ENCODE assay signal across 1 cellular context in the genomic region with DNA sequence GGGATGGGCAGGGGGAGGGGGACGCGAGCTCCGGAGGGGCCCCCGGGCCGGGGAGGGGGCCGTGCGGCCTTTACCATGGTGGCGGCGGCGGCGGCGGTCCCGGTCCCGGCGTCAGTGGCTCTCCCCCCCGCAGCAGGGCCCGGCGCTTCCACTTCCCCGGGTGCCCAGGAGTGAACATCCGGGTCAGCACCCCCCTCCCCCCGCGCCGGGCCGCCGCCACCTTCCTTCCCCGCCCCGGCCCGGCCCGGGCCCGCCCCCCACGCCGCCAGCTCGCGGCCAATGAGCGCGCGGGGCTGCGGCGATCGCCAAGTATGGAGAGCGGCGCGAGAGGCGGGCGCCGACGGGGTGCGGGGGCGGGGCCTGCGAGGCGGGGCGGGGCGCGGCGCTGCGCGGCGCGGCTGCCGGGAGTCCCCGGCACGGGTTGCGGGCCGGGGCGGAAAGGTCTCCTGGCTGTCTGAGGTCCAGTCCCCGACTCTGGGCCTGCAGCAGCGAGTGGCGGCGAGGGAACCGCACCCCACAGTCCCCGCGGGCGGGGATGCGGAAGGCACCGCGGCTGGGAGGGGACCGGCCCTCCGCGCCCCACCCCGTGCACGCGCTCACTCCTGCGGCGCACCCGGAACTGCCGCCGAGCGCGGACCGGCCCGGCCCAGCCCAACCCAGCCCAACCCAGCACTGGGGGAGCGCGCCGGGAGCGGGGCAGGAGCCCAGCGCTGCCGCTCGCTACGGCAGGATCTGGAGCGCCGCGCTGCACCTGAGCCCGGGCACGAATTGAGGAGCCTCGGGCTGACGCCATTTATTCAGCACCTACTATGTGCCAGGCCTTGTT.
A peak's percentile ranks its signal among the peaks of the same experiment; 100 is the strongest.
TF ChIP-seq lines count a peak whose summit lies in the region.

A gene (minus strand): TSS at position 178 of the 826 bp plus-strand sequence. CDS start 101 bp downstream, at position 77.

TF ChIP-seq in HEK293, 187 proteins besides CTCF, POLR2A, EP300 and RAD21 (continued from another document and continues in another):
- TF ChIP-seq, protein P1, sequence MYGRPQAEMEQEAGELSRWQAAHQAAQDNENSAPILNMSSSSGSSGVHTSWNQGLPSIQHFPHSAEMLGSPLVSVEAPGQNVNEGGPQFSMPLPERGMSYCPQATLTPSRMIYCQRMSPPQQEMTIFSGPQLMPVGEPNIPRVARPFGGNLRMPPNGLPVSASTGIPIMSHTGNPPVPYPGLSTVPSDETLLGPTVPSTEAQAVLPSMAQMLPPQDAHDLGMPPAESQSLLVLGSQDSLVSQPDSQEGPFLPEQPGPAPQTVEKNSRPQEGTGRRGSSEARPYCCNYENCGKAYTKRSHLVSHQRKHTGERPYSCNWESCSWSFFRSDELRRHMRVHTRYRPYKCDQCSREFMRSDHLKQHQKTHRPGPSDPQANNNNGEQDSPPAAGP (tag by site-specific recombination; IDR thresholded peaks at IDR 0.05), result peak; percentile 53; the same call in 1 of the 2 replicates
- TF ChIP-seq ZNF561 (tag by site-specific recombination; IDR thresholded peaks at IDR 0.05; ENCODE audit: borderline replicate concordance) (peak; percentile 78; the same call in 1 of the 2 replicates), ZBTB20 (tag by site-specific recombination; IDR thresholded peaks at IDR 0.05) (peak; percentile 68), ZNF19 (tag by site-specific recombination; IDR thresholded peaks at IDR 0.05; ENCODE audit: low read depth) (no peak), KLF7 (tag by site-specific recombination; IDR thresholded peaks at IDR 0.05; ENCODE audit: borderline replicate concordance) (0 out of 2 replicates have a peak, but pooled peaks have one; percentile 28), SP7 (tag by site-specific recombination; IDR thresholded peaks at IDR 0.05) (0 out of 2 replicates have a peak, but pooled peaks have one; percentile 1), ZNF600 (tag by site-specific recombination; IDR thresholded peaks at IDR 0.05) (peak; percentile 93), ZSCAN30 (tag by site-specific recombination; IDR thresholded peaks at IDR 0.05) (peak; percentile 70), ZBTB7A (tag by site-specific recombination; IDR thresholded peaks at IDR 0.05; ENCODE audit: low read depth) (peak; percentile 23; the same call in 1 of the 2 replicates), ZNF670 (tag by site-specific recombination; IDR thresholded peaks at IDR 0.05; ENCODE audit: low read depth) (no peak), ZBTB8A (tag by site-specific recombination; IDR thresholded peaks at IDR 0.05) (peak; percentile 45), SP3 (tag by site-specific recombination; IDR thresholded peaks at IDR 0.05) (peak; percentile 34; the same call in 1 of the 2 replicates), ZNF629 (tag by site-specific recombination; IDR thresholded peaks at IDR 0.05) (0 out of 2 replicates have a peak, but pooled peaks have one; percentile 7), ZNF610 (tag by site-specific recombination; IDR thresholded peaks at IDR 0.05; ENCODE audit: borderline replicate concordance) (peak; percentile 42; the same call in 1 of the 2 replicates), GLIS1 (tag by site-specific recombination; IDR thresholded peaks at IDR 0.05) (peak; percentile 31; the same call in 1 of the 2 replicates), ZNF677 (tag by site-specific recombination; IDR thresholded peaks at IDR 0.05) (no peak), ZNF664 (tag by site-specific recombination; IDR thresholded peaks at IDR 0.05) (peak; percentile 93; the same call in 1 of the 2 replicates), ZFHX2 (tag by site-specific recombination; conservative IDR thresholded peaks at IDR 0.05) (no peak), ZNF660 (tag by site-specific recombination; IDR thresholded peaks at IDR 0.05) (0 out of 2 replicates have a peak, but pooled peaks have one; percentile 45), KLF9 (tag by site-specific recombination; IDR thresholded peaks at IDR 0.05; ENCODE audit: low read depth) (peak; percentile 69), MZF1 (tag by site-specific recombination; IDR thresholded peaks at IDR 0.05; ENCODE audit: borderline replicate concordance) (peak; percentile 33; the same call in 1 of the 2 replicates), ZNF76 (tag by site-specific recombination; IDR thresholded peaks at IDR 0.05; ENCODE audit: borderline replicate concordance, low read depth) (peak; percentile 64; the same call in 1 of the 2 replicates)
- TF ChIP-seq, protein P2, sequence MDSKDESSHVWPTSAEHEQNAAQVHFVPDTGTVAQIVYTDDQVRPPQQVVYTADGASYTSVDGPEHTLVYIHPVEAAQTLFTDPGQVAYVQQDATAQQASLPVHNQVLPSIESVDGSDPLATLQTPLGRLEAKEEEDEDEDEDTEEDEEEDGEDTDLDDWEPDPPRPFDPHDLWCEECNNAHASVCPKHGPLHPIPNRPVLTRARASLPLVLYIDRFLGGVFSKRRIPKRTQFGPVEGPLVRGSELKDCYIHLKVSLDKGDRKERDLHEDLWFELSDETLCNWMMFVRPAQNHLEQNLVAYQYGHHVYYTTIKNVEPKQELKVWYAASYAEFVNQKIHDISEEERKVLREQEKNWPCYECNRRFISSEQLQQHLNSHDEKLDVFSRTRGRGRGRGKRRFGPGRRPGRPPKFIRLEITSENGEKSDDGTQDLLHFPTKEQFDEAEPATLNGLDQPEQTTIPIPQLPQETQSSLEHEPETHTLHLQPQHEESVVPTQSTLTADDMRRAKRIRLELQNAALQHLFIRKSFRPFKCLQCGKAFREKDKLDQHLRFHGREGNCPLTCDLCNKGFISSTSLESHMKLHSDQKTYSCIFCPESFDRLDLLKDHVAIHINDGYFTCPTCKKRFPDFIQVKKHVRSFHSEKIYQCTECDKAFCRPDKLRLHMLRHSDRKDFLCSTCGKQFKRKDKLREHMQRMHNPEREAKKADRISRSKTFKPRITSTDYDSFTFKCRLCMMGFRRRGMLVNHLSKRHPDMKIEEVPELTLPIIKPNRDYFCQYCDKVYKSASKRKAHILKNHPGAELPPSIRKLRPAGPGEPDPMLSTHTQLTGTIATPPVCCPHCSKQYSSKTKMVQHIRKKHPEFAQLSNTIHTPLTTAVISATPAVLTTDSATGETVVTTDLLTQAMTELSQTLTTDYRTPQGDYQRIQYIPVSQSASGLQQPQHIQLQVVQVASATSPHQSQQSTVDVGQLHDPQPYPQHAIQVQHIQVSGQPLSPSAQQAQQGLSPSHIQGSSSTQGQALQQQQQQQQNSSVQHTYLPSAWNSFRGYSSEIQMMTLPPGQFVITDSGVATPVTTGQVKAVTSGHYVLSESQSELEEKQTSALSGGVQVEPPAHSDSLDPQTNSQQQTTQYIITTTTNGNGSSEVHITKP (tag by site-specific recombination; IDR thresholded peaks at IDR 0.05), result peak; percentile 56
- TF ChIP-seq, protein P3, sequence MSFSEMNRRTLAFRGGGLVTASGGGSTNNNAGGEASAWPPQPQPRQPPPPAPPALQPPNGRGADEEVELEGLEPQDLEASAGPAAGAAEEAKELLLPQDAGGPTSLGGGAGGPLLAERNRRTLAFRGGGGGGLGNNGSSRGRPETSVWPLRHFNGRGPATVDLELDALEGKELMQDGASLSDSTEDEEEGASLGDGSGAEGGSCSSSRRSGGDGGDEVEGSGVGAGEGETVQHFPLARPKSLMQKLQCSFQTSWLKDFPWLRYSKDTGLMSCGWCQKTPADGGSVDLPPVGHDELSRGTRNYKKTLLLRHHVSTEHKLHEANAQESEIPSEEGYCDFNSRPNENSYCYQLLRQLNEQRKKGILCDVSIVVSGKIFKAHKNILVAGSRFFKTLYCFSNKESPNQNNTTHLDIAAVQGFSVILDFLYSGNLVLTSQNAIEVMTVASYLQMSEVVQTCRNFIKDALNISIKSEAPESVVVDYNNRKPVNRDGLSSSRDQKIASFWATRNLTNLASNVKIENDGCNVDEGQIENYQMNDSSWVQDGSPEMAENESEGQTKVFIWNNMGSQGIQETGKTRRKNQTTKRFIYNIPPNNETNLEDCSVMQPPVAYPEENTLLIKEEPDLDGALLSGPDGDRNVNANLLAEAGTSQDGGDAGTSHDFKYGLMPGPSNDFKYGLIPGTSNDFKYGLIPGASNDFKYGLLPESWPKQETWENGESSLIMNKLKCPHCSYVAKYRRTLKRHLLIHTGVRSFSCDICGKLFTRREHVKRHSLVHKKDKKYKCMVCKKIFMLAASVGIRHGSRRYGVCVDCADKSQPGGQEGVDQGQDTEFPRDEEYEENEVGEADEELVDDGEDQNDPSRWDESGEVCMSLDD (tag by site-specific recombination; IDR thresholded peaks at IDR 0.05), result no peak
- TF ChIP-seq, protein P4, sequence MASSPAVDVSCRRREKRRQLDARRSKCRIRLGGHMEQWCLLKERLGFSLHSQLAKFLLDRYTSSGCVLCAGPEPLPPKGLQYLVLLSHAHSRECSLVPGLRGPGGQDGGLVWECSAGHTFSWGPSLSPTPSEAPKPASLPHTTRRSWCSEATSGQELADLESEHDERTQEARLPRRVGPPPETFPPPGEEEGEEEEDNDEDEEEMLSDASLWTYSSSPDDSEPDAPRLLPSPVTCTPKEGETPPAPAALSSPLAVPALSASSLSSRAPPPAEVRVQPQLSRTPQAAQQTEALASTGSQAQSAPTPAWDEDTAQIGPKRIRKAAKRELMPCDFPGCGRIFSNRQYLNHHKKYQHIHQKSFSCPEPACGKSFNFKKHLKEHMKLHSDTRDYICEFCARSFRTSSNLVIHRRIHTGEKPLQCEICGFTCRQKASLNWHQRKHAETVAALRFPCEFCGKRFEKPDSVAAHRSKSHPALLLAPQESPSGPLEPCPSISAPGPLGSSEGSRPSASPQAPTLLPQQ (tag by site-specific recombination; IDR thresholded peaks at IDR 0.05), result peak; percentile 58
- TF ChIP-seq, protein P5, sequence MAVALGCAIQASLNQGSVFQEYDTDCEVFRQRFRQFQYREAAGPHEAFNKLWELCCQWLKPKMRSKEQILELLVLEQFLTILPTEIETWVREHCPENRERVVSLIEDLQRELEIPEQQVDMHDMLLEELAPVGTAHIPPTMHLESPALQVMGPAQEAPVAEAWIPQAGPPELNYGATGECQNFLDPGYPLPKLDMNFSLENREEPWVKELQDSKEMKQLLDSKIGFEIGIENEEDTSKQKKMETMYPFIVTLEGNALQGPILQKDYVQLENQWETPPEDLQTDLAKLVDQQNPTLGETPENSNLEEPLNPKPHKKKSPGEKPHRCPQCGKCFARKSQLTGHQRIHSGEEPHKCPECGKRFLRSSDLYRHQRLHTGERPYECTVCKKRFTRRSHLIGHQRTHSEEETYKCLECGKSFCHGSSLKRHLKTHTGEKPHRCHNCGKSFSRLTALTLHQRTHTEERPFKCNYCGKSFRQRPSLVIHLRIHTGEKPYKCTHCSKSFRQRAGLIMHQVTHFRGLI (tag by site-specific recombination; IDR thresholded peaks at IDR 0.05), result peak; percentile 99
- TF ChIP-seq, protein P6, sequence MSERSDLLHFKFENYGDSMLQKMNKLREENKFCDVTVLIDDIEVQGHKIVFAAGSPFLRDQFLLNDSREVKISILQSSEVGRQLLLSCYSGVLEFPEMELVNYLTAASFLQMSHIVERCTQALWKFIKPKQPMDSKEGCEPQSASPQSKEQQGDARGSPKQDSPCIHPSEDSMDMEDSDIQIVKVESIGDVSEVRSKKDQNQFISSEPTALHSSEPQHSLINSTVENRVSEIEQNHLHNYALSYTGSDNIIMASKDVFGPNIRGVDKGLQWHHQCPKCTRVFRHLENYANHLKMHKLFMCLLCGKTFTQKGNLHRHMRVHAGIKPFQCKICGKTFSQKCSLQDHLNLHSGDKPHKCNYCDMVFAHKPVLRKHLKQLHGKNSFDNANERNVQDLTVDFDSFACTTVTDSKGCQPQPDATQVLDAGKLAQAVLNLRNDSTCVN (tag by site-specific recombination; optimal IDR thresholded peaks at IDR 0.05), result peak; percentile 96
- TF ChIP-seq, protein P7, sequence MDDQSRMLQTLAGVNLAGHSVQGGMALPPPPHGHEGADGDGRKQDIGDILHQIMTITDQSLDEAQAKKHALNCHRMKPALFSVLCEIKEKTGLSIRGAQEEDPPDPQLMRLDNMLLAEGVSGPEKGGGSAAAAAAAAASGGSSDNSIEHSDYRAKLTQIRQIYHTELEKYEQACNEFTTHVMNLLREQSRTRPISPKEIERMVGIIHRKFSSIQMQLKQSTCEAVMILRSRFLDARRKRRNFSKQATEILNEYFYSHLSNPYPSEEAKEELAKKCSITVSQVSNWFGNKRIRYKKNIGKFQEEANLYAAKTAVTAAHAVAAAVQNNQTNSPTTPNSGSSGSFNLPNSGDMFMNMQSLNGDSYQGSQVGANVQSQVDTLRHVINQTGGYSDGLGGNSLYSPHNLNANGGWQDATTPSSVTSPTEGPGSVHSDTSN (CRISPR knock-in tag; IDR thresholded peaks at IDR 0.05), result peak; percentile 73; the same call in 1 of the 2 replicates
- TF ChIP-seq, protein P8, sequence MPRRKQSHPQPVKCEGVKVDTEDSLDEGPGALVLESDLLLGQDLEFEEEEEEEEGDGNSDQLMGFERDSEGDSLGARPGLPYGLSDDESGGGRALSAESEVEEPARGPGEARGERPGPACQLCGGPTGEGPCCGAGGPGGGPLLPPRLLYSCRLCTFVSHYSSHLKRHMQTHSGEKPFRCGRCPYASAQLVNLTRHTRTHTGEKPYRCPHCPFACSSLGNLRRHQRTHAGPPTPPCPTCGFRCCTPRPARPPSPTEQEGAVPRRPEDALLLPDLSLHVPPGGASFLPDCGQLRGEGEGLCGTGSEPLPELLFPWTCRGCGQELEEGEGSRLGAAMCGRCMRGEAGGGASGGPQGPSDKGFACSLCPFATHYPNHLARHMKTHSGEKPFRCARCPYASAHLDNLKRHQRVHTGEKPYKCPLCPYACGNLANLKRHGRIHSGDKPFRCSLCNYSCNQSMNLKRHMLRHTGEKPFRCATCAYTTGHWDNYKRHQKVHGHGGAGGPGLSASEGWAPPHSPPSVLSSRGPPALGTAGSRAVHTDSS (tag by site-specific recombination; IDR thresholded peaks at IDR 0.05), result no peak
- TF ChIP-seq, protein P9, sequence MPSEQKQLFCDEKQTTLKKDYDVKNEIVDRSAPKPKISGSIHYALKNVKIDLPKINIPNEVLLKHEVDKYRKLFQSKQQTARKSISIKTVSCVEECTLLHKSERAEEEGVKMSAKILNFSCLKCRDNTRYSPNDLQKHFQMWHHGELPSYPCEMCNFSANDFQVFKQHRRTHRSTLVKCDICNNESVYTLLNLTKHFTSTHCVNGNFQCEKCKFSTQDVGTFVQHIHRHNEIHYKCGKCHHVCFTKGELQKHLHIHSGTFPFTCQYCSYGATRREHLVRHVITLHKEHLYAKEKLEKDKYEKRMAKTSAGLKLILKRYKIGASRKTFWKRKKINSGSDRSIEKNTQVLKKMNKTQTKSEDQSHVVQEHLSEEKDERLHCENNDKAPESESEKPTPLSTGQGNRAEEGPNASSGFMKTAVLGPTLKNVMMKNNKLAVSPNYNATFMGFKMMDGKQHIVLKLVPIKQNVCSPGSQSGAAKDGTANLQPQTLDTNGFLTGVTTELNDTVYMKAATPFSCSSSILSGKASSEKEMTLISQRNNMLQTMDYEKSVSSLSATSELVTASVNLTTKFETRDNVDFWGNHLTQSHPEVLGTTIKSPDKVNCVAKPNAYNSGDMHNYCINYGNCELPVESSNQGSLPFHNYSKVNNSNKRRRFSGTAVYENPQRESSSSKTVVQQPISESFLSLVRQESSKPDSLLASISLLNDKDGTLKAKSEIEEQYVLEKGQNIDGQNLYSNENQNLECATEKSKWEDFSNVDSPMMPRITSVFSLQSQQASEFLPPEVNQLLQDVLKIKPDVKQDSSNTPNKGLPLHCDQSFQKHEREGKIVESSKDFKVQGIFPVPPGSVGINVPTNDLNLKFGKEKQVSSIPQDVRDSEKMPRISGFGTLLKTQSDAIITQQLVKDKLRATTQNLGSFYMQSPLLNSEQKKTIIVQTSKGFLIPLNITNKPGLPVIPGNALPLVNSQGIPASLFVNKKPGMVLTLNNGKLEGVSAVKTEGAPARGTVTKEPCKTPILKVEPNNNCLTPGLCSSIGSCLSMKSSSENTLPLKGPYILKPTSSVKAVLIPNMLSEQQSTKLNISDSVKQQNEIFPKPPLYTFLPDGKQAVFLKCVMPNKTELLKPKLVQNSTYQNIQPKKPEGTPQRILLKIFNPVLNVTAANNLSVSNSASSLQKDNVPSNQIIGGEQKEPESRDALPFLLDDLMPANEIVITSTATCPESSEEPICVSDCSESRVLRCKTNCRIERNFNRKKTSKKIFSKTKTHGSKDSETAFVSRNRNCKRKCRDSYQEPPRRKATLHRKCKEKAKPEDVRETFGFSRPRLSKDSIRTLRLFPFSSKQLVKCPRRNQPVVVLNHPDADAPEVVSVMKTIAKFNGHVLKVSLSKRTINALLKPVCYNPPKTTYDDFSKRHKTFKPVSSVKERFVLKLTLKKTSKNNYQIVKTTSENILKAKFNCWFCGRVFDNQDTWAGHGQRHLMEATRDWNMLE (tag by site-specific recombination; conservative IDR thresholded peaks at IDR 0.05; ENCODE audit: low read depth), result peak; percentile 48
